1 cellular context compared by ENCODE assay signal in the genomic region with DNA sequence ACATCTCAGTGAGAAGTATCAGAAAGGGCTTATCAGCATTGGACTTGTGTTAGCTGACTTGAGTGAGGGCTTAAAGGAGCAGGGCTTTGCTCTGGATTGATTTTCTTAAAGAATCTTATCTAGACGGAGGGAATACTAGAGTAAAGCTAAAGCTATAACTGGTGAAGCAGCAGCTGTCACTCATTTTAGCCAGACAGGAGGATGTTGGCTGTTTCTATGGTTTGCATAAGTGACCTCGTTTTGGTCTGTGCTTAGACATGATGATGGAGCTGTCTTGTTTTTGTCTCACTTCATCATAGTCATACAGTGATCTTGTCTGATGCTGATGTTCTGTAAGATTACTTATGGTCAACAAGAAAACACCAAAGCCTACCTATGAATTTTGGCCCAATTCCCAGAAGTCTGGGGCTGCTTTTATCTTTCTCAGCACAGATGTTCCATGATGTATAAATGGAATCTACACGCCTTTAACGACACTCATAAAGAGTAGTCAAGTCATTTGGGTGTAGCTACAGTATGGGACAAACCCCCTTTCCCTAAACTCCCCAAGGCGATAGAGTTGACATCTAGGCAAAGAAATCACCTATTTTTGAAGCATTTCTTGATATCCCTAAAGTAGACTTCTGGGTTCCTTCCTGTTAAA.
TF ChIP-seq lines count a peak whose summit lies in the region.

No MANE protein-coding gene starts in this region.

TF ChIP-seq in K562, 482 proteins besides CTCF, POLR2A, EP300 and RAD21 (continued from another document and continues in another):
- TF ChIP-seq, protein P1, sequence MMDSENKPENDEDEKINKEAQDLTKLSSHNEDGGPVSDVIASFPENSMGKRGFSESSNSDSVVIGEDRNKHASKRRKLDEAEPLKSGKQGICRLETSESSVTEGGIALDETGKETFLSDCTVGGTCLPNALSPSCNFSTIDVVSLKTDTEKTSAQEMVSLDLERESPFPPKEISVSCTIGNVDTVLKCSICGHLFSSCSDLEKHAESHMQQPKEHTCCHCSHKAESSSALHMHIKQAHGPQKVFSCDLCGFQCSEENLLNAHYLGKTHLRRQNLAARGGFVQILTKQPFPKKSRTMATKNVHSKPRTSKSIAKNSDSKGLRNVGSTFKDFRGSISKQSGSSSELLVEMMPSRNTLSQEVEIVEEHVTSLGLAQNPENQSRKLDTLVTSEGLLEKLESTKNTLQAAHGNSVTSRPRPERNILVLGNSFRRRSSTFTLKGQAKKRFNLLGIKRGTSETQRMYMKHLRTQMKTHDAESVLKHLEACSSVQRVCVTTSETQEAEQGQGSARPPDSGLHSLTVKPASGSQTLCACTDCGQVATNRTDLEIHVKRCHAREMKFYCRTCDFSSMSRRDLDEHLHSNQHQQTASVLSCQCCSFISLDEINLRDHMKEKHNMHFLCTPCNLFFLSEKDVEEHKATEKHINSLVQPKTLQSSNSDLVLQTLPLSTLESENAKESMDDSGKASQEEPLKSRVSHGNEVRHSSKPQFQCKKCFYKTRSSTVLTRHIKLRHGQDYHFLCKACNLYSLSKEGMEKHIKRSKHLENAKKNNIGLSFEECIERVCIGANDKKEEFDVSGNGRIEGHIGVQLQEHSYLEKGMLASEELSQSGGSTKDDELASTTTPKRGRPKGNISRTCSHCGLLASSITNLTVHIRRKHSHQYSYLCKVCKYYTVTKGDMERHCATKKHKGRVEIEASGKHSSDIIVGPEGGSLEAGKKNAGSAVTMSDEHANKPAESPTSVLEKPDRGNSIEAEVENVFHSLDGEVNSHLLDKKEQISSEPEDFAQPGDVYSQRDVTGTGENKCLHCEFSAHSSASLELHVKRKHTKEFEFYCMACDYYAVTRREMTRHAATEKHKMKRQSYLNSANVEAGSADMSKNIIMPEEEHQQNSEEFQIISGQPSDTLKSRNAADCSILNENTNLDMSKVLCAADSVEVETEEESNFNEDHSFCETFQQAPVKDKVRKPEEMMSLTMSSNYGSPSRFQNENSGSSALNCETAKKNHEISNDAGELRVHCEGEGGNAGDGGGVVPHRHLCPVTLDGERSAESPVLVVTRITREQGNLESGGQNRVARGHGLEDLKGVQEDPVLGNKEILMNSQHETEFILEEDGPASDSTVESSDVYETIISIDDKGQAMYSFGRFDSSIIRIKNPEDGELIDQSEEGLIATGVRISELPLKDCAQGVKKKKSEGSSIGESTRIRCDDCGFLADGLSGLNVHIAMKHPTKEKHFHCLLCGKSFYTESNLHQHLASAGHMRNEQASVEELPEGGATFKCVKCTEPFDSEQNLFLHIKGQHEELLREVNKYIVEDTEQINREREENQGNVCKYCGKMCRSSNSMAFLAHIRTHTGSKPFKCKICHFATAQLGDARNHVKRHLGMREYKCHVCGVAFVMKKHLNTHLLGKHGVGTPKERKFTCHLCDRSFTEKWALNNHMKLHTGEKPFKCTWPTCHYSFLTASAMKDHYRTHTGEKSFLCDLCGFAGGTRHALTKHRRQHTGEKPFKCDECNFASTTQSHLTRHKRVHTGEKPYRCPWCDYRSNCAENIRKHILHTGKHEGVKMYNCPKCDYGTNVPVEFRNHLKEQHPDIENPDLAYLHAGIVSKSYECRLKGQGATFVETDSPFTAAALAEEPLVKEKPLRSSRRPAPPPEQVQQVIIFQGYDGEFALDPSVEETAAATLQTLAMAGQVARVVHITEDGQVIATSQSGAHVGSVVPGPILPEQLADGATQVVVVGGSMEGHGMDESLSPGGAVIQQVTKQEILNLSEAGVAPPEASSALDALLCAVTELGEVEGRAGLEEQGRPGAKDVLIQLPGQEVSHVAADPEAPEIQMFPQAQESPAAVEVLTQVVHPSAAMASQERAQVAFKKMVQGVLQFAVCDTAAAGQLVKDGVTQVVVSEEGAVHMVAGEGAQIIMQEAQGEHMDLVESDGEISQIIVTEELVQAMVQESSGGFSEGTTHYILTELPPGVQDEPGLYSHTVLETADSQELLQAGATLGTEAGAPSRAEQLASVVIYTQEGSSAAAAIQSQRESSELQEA (IDR thresholded peaks at IDR 0.05; ENCODE audit: low read depth) = no peak
- TF ChIP-seq BMI1 (IDR thresholded peaks at IDR 0.05; ENCODE audit: low read length) (no peak), NFXL1 (CRISPR knock-in tag; IDR thresholded peaks at IDR 0.05) (no peak), FOXJ3 (CRISPR knock-in tag; IDR thresholded peaks at IDR 0.05) (no peak), CBX1 (IDR thresholded peaks at IDR 0.05; ENCODE audit: low read depth) (no peak), BRF1 (IDR thresholded peaks at IDR 0.05; ENCODE audit: borderline replicate concordance, extremely low read depth, insufficient read length) (no peak), WHSC1 (IDR thresholded peaks at IDR 0.05; ENCODE audit: low read length) (no peak), OTX1 (CRISPR knock-in tag; IDR thresholded peaks at IDR 0.05) (no peak), SIN3B (IDR thresholded peaks at IDR 0.05; ENCODE audit: low read depth) (no peak), EHMT2 (IDR thresholded peaks at IDR 0.05) (peak; percentile 65; the same call in 1 of the 2 replicates), KAT2B (IDR thresholded peaks at IDR 0.05; ENCODE audit: low read depth, low read length) (no peak), POLR2G (IDR thresholded peaks at IDR 0.05; ENCODE audit: low read depth, low read length) (no peak), E2F3 (CRISPR knock-in tag; IDR thresholded peaks at IDR 0.05) (no peak), EZH2 (IDR thresholded peaks at IDR 0.05; ENCODE audit: borderline replicate concordance, low read depth, low read length) (no peak), TCF3 (CRISPR knock-in tag; IDR thresholded peaks at IDR 0.05) (peak; percentile 87), KLF6 (CRISPR knock-in tag; IDR thresholded peaks at IDR 0.05; ENCODE audit: borderline replicate concordance) (no peak), NEUROD1 (IDR thresholded peaks at IDR 0.05; ENCODE audit: borderline replicate concordance, low read depth, low read length, partially characterized antibody) (no peak), ZNF408 (CRISPR knock-in tag; IDR thresholded peaks at IDR 0.05; ENCODE audit: low read depth) (no peak), HNRNPH1 (optimal IDR thresholded peaks at IDR 0.05; ENCODE audit: low read depth, low read length) (no peak), SPI1 (IDR thresholded peaks at IDR 0.05; ENCODE audit: borderline replicate concordance, low read depth, low read length) (no peak), ZNF699 (CRISPR knock-in tag; IDR thresholded peaks at IDR 0.05; ENCODE audit: insufficient replicate concordance) (no peak), SMC3 (conservative IDR thresholded peaks at IDR 0.05; ENCODE audit: insufficient read depth, low read depth, low read length) (no peak), SNRNP70 (optimal IDR thresholded peaks at IDR 0.05; ENCODE audit: low read depth, low read length) (no peak), ETV1 (tag; conservative IDR thresholded peaks at IDR 0.05; ENCODE audit: low read depth) (0 out of 2 replicates have a peak, but pooled peaks have one; percentile 15), TEAD1 (CRISPR knock-in tag; IDR thresholded peaks at IDR 0.05) (peak in 1 of 2 experiments; percentile 77; a peak in 1 of 4 replicates), ZNF695 (CRISPR knock-in tag; IDR thresholded peaks at IDR 0.05) (no peak), NFIC (IDR thresholded peaks at IDR 0.05) (peak; percentile 97), CAMTA2 (CRISPR knock-in tag; conservative IDR thresholded peaks at IDR 0.05) (no peak), RBBP5 (IDR thresholded peaks at IDR 0.05; ENCODE audit: borderline replicate concordance, insufficient read depth, low read length, poor library complexity, severe bottlenecking) (no peak), PHF20 (IDR thresholded peaks at IDR 0.05; ENCODE audit: partially characterized antibody) (no peak), NRF1 (conservative IDR thresholded peaks at IDR 0.05 in 1 of 2, IDR thresholded peaks at IDR 0.05 in 1 of 2) (0 out of 4 replicates have a peak, but pooled peaks of 1 of the 2 experiments have one; percentile 15)
- TF ChIP-seq, protein P2, sequence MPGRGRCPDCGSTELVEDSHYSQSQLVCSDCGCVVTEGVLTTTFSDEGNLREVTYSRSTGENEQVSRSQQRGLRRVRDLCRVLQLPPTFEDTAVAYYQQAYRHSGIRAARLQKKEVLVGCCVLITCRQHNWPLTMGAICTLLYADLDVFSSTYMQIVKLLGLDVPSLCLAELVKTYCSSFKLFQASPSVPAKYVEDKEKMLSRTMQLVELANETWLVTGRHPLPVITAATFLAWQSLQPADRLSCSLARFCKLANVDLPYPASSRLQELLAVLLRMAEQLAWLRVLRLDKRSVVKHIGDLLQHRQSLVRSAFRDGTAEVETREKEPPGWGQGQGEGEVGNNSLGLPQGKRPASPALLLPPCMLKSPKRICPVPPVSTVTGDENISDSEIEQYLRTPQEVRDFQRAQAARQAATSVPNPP (IDR thresholded peaks at IDR 0.05; ENCODE audit: borderline replicate concordance, insufficient read depth, insufficient read length) = no peak
- TF ChIP-seq, protein P3, sequence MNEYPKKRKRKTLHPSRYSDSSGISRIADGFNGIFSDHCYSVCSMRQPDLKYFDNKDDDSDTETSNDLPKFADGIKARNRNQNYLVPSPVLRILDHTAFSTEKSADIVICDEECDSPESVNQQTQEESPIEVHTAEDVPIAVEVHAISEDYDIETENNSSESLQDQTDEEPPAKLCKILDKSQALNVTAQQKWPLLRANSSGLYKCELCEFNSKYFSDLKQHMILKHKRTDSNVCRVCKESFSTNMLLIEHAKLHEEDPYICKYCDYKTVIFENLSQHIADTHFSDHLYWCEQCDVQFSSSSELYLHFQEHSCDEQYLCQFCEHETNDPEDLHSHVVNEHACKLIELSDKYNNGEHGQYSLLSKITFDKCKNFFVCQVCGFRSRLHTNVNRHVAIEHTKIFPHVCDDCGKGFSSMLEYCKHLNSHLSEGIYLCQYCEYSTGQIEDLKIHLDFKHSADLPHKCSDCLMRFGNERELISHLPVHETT (CRISPR knock-in tag; conservative IDR thresholded peaks at IDR 0.05 in 1 of 2, IDR thresholded peaks at IDR 0.05 in 1 of 2) = no peak
- TF ChIP-seq, protein P4, sequence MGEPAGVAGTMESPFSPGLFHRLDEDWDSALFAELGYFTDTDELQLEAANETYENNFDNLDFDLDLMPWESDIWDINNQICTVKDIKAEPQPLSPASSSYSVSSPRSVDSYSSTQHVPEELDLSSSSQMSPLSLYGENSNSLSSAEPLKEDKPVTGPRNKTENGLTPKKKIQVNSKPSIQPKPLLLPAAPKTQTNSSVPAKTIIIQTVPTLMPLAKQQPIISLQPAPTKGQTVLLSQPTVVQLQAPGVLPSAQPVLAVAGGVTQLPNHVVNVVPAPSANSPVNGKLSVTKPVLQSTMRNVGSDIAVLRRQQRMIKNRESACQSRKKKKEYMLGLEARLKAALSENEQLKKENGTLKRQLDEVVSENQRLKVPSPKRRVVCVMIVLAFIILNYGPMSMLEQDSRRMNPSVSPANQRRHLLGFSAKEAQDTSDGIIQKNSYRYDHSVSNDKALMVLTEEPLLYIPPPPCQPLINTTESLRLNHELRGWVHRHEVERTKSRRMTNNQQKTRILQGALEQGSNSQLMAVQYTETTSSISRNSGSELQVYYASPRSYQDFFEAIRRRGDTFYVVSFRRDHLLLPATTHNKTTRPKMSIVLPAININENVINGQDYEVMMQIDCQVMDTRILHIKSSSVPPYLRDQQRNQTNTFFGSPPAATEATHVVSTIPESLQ (CRISPR knock-in tag; IDR thresholded peaks at IDR 0.05) = no peak
- TF ChIP-seq, protein P5, sequence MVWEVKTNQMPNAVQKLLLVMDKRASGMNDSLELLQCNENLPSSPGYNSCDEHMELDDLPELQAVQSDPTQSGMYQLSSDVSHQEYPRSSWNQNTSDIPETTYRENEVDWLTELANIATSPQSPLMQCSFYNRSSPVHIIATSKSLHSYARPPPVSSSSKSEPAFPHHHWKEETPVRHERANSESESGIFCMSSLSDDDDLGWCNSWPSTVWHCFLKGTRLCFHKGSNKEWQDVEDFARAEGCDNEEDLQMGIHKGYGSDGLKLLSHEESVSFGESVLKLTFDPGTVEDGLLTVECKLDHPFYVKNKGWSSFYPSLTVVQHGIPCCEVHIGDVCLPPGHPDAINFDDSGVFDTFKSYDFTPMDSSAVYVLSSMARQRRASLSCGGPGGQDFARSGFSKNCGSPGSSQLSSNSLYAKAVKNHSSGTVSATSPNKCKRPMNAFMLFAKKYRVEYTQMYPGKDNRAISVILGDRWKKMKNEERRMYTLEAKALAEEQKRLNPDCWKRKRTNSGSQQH (CRISPR knock-in tag; IDR thresholded peaks at IDR 0.05) = no peak
- TF ChIP-seq, protein P6, sequence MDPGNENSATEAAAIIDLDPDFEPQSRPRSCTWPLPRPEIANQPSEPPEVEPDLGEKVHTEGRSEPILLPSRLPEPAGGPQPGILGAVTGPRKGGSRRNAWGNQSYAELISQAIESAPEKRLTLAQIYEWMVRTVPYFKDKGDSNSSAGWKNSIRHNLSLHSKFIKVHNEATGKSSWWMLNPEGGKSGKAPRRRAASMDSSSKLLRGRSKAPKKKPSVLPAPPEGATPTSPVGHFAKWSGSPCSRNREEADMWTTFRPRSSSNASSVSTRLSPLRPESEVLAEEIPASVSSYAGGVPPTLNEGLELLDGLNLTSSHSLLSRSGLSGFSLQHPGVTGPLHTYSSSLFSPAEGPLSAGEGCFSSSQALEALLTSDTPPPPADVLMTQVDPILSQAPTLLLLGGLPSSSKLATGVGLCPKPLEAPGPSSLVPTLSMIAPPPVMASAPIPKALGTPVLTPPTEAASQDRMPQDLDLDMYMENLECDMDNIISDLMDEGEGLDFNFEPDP (CRISPR knock-in tag; IDR thresholded peaks at IDR 0.05) = no peak
- TF ChIP-seq, protein P7, sequence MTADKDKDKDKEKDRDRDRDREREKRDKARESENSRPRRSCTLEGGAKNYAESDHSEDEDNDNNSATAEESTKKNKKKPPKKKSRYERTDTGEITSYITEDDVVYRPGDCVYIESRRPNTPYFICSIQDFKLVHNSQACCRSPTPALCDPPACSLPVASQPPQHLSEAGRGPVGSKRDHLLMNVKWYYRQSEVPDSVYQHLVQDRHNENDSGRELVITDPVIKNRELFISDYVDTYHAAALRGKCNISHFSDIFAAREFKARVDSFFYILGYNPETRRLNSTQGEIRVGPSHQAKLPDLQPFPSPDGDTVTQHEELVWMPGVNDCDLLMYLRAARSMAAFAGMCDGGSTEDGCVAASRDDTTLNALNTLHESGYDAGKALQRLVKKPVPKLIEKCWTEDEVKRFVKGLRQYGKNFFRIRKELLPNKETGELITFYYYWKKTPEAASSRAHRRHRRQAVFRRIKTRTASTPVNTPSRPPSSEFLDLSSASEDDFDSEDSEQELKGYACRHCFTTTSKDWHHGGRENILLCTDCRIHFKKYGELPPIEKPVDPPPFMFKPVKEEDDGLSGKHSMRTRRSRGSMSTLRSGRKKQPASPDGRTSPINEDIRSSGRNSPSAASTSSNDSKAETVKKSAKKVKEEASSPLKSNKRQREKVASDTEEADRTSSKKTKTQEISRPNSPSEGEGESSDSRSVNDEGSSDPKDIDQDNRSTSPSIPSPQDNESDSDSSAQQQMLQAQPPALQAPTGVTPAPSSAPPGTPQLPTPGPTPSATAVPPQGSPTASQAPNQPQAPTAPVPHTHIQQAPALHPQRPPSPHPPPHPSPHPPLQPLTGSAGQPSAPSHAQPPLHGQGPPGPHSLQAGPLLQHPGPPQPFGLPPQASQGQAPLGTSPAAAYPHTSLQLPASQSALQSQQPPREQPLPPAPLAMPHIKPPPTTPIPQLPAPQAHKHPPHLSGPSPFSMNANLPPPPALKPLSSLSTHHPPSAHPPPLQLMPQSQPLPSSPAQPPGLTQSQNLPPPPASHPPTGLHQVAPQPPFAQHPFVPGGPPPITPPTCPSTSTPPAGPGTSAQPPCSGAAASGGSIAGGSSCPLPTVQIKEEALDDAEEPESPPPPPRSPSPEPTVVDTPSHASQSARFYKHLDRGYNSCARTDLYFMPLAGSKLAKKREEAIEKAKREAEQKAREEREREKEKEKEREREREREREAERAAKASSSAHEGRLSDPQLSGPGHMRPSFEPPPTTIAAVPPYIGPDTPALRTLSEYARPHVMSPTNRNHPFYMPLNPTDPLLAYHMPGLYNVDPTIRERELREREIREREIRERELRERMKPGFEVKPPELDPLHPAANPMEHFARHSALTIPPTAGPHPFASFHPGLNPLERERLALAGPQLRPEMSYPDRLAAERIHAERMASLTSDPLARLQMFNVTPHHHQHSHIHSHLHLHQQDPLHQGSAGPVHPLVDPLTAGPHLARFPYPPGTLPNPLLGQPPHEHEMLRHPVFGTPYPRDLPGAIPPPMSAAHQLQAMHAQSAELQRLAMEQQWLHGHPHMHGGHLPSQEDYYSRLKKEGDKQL (CRISPR knock-in tag; IDR thresholded peaks at IDR 0.05; ENCODE audit: borderline replicate concordance) = no peak
